20 cellular contexts compared by ENCODE assay signal in genomic region chr3:193783166-193783896, GRCh38.
DNase-seq lines count a peak whose midpoint lies in the region; ATAC-seq, FAIRE-seq and TF ChIP-seq lines count a peak whose summit lies in the region.
"Had no signal": no experiment of that assay in that cellular context is flagged by ENCODE, and none has a peak within 500 bp of the region (broad histone marks: within the 10 kb centered on the region; RNA-seq: fewer than 3 reads in every experiment).

No MANE protein-coding gene starts in this region.

- CTCF ChIA-PET in PC-3 (lab: Charles Lee) (interaction anchor here (0.6 kb wide), 1 partner anchor 355 kb away, joined by 6 read pairs; no protein-coding TSS in a partner anchor), H1 (lab: Charles Lee; ENCODE audit: partially characterized antibody) (interaction anchor here (0.6 to 4.0 kb wide), 11 partner anchors 63 to 1301 kb away, joined by 3 to 25 read pairs (median 4); no protein-coding TSS in a partner anchor)

- no peak overlapping the region for H4K91ac ChIP-seq in H1 (replicated peaks; ENCODE audit: insufficient read length, low read length)
- no peak overlapping the region for H4K91ac ChIP-seq in mesenchymal stem cell (ENCODE audit: low read length)

- H3K36me3 ChIP-seq in PC-3 (ENCODE audit: low read depth, low read length) (no peaks in the 10 kb centered on the region), H1 (ENCODE audit: control insufficient read depth in 2 of 4, insufficient read depth in 4 of 4, low read length in 3 of 4) (no peaks in the 10 kb centered on the region), mesenchymal stem cell (ENCODE audit: control insufficient read depth in 1 of 2, insufficient read depth in 2 of 2, low read depth in 1 of 2, low read length in 2 of 2) (no peaks in the 10 kb centered on the region), small intestine (ENCODE audit: control insufficient read depth in 2 of 2, insufficient read depth in 2 of 2, low read length in 2 of 2) (no peaks in the 10 kb centered on the region), testis (ENCODE audit: low read depth, missing control alignments) (no peaks in the 10 kb centered on the region), mucosa of descending colon (ENCODE audit: low read depth) (no peaks in the 10 kb centered on the region)
- H3K36me3 ChIP-seq: adrenal gland, gastroesophageal sphincter, neutrophil had no signal

- no peak overlapping the region; the same call in 1 of the 2 replicates for H4K8ac ChIP-seq in H1 (ENCODE audit: extremely low read depth, insufficient read depth, low read length)
- H4K8ac ChIP-seq in mesenchymal stem cell (ENCODE audit: low read length): no peak overlapping the region

- H3K9me2 ChIP-seq in PC-3 (replicated peaks; ENCODE audit: low read length): no peaks in the 10 kb centered on the region

- H3F3A ChIP-seq in PC-3 (ENCODE audit: low read length, unreplicated experiment): no peaks in the 10 kb centered on the region

- WGBS in H1 (ENCODE audit: extremely low coverage in 1 of 2, insufficient coverage in 1 of 2, insufficient read length in 1 of 2, insufficient replicate concordance in 2 of 2, low coverage in 1 of 2, low lambda C conversion rate in 2 of 2, missing lambda C conversion rate in 1 of 2), 2 experiments: 84% methylated on average over 5 of the region's 5 CpGs; no CpG with 5 or more reads in 1 of the 2 experiments
- WGBS in mesenchymal stem cell: 68% methylated on average over 3 of the region's 5 CpGs
- 87 to 90% (median 89%) methylated on average over 5 of the region's 5 CpGs for WGBS in small intestine, 3 donors
- WGBS in testis, 2 donors: 86 to 88% methylated on average over 5 of the region's 5 CpGs

- H2AFZ ChIP-seq in PC-3 (ENCODE audit: low read length) (no peak overlapping the region), H1 (ENCODE audit: low read length) (no peak overlapping the region), mesenchymal stem cell (ENCODE audit: low read depth, low read length) (no peak overlapping the region)

- H3K79me1 ChIP-seq in H1 (ENCODE audit: low read depth, low read length) (no peaks in the 10 kb centered on the region), mesenchymal stem cell (replicated peaks; ENCODE audit: low read length, poor library complexity, severe bottlenecking) (no peaks in the 10 kb centered on the region)

- H3K18ac ChIP-seq in H1 (ENCODE audit: extremely low read depth, low read length): no peak overlapping the region
- peak overlapping the region in 1 of 2 experiments; percentile 82 for H3K18ac ChIP-seq in mesenchymal stem cell (ENCODE audit: low read depth in 1 of 2, low read length in 2 of 2)

- BruUV-seq in PC-3 (replicated peaks; lab: Mats Ljungman, UMichigan): no TSS peak

- H3K14ac ChIP-seq in H1 (ENCODE audit: insufficient read length) (no peak overlapping the region), mesenchymal stem cell (ENCODE audit: low read length in 2 of 2) (peak overlapping the region in 1 of 2 experiments; percentile 35)

- DNase-seq in AG10803 (ENCODE audit: low read depth): peak; percentile 9
- DNase-seq in PC-3: peak; percentile 73
- no peak for DNase-seq in H1 (ENCODE audit: low read depth in 1 of 2, low spot score in 2 of 2)
- DNase-seq in mesenchymal stem cell: peak; percentile 63
- DNase-seq in activated CD4-positive, alpha-beta T cell treated with anti-CD3 and anti-CD28 coated beads, Interleukin-2, amount 50 U/mL, for 4 hours: no peak
- DNase-seq in small intestine: no peak
- DNase-seq in testis: no peak
- DNase-seq in mucosa of descending colon: no peak
- DNase-seq: activated CD4-positive, CD25-positive, alpha-beta regulatory T cell treated with anti-CD3 and anti-CD28 coated beads, Interleukin-2, amount 50 U/mL, for 72 hours; activated CD8-positive, alpha-beta memory T cell treated with anti-CD3 and anti-CD28 coated beads, Interleukin-2, amount 10 ng/mL, durations not matched to agents 7 days and 5 days; adrenal gland; CD8-positive, alpha-beta T cell; midbrain; NCI-H524; stimulated activated CD4-positive, alpha-beta T cell treated with anti-CD3 and anti-CD28 coated beads, Interleukin-1b, Interleukin-23, amount 100 ng/mL, for 48 hours; stimulated activated naive CD8-positive, alpha-beta T cell treated with anti-CD3 and anti-CD28 coated beads, Interleukin-15, amount 100 ng/mL, for 72 hours; T1000 had no signal

- H3K4me1 ChIP-seq in PC-3 (ENCODE audit: insufficient read depth, low read length): peaks cover 48% of the 10 kb centered on the region
- H3K4me1 ChIP-seq in H1 (replicated peaks in 1 of 4; ENCODE audit: control insufficient read depth in 3 of 4, insufficient read depth in 4 of 4, low read length in 3 of 4): peaks cover 1 to 11% (median 8%) of the 10 kb centered on the region in 4 experiments
- peaks cover 34% of the 10 kb centered on the region for H3K4me1 ChIP-seq in mesenchymal stem cell (ENCODE audit: control insufficient read depth, insufficient read depth, low read depth, low read length)
- peaks cover 0 to 2% of the 10 kb centered on the region in 2 donors for H3K4me1 ChIP-seq in small intestine (ENCODE audit: control insufficient read depth in 2 of 2, insufficient read depth in 1 of 2, low read depth in 1 of 2, low read length in 1 of 2)
- H3K4me1 ChIP-seq in testis: peaks cover 1% of the 10 kb centered on the region
- H3K4me1 ChIP-seq in mucosa of descending colon (ENCODE audit: low read depth): peaks cover 8% of the 10 kb centered on the region

- FAIRE-seq in H1 (lab: Jason Lieb, UNC) (no peak), small intestine (lab: Jason Lieb, UNC) (no peak)

- no peak overlapping the region for H3K56ac ChIP-seq in H1 (replicated peaks; ENCODE audit: insufficient read length, low read depth, low read length)

- H3K9ac ChIP-seq in PC-3 (ENCODE audit: low read length) (no peak overlapping the region), H1 (replicated peaks in 1 of 4; ENCODE audit: extremely low read depth in 1 of 4, low read depth in 3 of 4, low read length in 3 of 4) (no peak overlapping the region), mesenchymal stem cell (ENCODE audit: low read length) (no peak overlapping the region)

- H3K23me2 ChIP-seq in H1 (ENCODE audit: low read depth, low read length): no peaks in the 10 kb centered on the region; the same call in 1 of the 2 replicates

- no peak for TF ChIP-seq EP300 in H1 (IDR thresholded peaks at IDR 0.05; ENCODE audit: borderline replicate concordance in 1 of 2, low read depth in 2 of 2, low read length in 2 of 2)

- TF ChIP-seq POLR2A in H1 (IDR thresholded peaks at IDR 0.05; ENCODE audit: control extremely low read depth in 1 of 2, low read depth in 2 of 2, low read length in 2 of 2): no peak
- TF ChIP-seq POLR2A in testis (IDR thresholded peaks at IDR 0.05): no peak

- H3K27ac ChIP-seq in PC-3 (ENCODE audit: low read length) (no peak overlapping the region), H1 (ENCODE audit: low read depth, low read length) (no peak overlapping the region), mesenchymal stem cell (ENCODE audit: low read length, poor library complexity, severe bottlenecking) (no peak overlapping the region), small intestine (ENCODE audit: low read depth in 1 of 2, low read length in 1 of 2) (no peak overlapping the region), testis (no peak overlapping the region)
- H3K27ac ChIP-seq: adrenal gland, gastroesophageal sphincter, neutrophil had no signal

- H3K4me2 ChIP-seq in PC-3 (ENCODE audit: low read length) (peak overlapping the region; percentile 61), H1 (ENCODE audit: insufficient read depth in 1 of 2, low read depth in 2 of 2, low read length in 2 of 2) (no peak overlapping the region), mesenchymal stem cell (ENCODE audit: low read length, poor library complexity, severe bottlenecking) (no peak overlapping the region)

- POLR2A ChIA-PET in PC-3 (lab: Charles Lee; ENCODE audit: unreplicated experiment): interaction anchor here (0.6 kb wide), 2 partner anchors 219 to 351 kb away, joined by 3 to 4 read pairs; no protein-coding TSS in a partner anchor
- POLR2A ChIA-PET in H1 (lab: Charles Lee; ENCODE audit: partially characterized antibody): interaction anchor here (1.4 kb wide), 1 partner anchor 25 kb away, joined by 4 read pairs; no protein-coding TSS in a partner anchor

- H3K27me3 ChIP-seq in PC-3 (ENCODE audit: low read length) (no peaks in the 10 kb centered on the region), H1 (replicated peaks in 1 of 4; ENCODE audit: control insufficient read depth in 3 of 4, extremely low read depth in 1 of 4, insufficient read depth in 3 of 4, low read length in 3 of 4) (peaks cover 0 to 19% (median 4%) of the 10 kb centered on the region in 4 experiments; a peak in 5 of 7 replicates), mesenchymal stem cell (ENCODE audit: control insufficient read depth in 1 of 2, insufficient read depth in 1 of 2, low read length in 2 of 2) (peaks cover 33 to 77% of the 10 kb centered on the region in 2 experiments), small intestine (ENCODE audit: control insufficient read depth in 2 of 2, insufficient read depth in 2 of 2, low read length in 2 of 2) (no peaks in the 10 kb centered on the region), testis (no peaks in the 10 kb centered on the region)

- H2BK120ac ChIP-seq in H1 (replicated peaks; ENCODE audit: low read depth, low read length): no peak overlapping the region
- no peak overlapping the region for H2BK120ac ChIP-seq in mesenchymal stem cell (ENCODE audit: low read depth, low read length)

- H4K20me1 ChIP-seq in PC-3 (ENCODE audit: low read length) (no peaks in the 10 kb centered on the region), H1 (replicated peaks in 1 of 2; ENCODE audit: control insufficient read depth in 1 of 2, insufficient read depth in 2 of 2, low read length in 2 of 2) (no peaks in the 10 kb centered on the region)

- no peak for TF ChIP-seq RAD21 in H1 (IDR thresholded peaks at IDR 0.05 in 1 of 2, conservative IDR thresholded peaks at IDR 0.05 in 1 of 2; ENCODE audit: low read depth in 2 of 2, low read length in 2 of 2)

- H3K4me3 ChIP-seq in AG10803 (ENCODE audit: low read length) (no peak overlapping the region), PC-3 (ENCODE audit: low read length) (no peak overlapping the region), H1 (ENCODE audit: extremely low read depth in 1 of 4, insufficient read depth in 2 of 4, low read depth in 3 of 4, low read length in 4 of 4) (no peak overlapping the region), mesenchymal stem cell (ENCODE audit: insufficient read depth in 1 of 2, low read depth in 1 of 2, low read length in 2 of 2) (no peak overlapping the region), small intestine (ENCODE audit: low read depth in 1 of 2, low read length in 2 of 2) (no peak overlapping the region), testis (no peak overlapping the region), mucosa of descending colon (no peak overlapping the region)
- H3K4me3 ChIP-seq: adrenal gland, gastroesophageal sphincter had no signal

- H2BK15ac ChIP-seq in H1 (ENCODE audit: low read length) (no peak overlapping the region; the same call in 1 of the 2 replicates), mesenchymal stem cell (ENCODE audit: low read depth, poor library complexity, severe bottlenecking) (no peak overlapping the region)

- H3K79me2 ChIP-seq in PC-3 (ENCODE audit: low read length) (no peaks in the 10 kb centered on the region), H1 (ENCODE audit: control insufficient read depth in 1 of 2, insufficient read depth in 2 of 2, low read length in 2 of 2) (no peaks in the 10 kb centered on the region)

- H3K23ac ChIP-seq in H1 (ENCODE audit: insufficient read length) (no peak overlapping the region), mesenchymal stem cell (ENCODE audit: low read length in 2 of 2) (no peak overlapping the region)

- H2BK20ac ChIP-seq in H1 (ENCODE audit: low read length): peak overlapping the region; percentile 74

- H4K5ac ChIP-seq in H1 (ENCODE audit: insufficient read length, low read depth, low read length): no peak overlapping the region

- H2AK5ac ChIP-seq in H1 (ENCODE audit: low read depth, low read length) (0 out of 2 replicates have a peak overlapping the region, but pooled peaks have one; percentile 30), mesenchymal stem cell (ENCODE audit: low read length, severe bottlenecking) (peak overlapping the region; percentile 78)

- intact Hi-C loops in PC-3 (cut with micrococcal nuclease) (loop anchor here (5.0 kb wide), 3 partner anchors 49 to 289 kb away; no protein-coding TSS in a partner anchor), testis (cut with DNase I; ENCODE audit: low total_unique reads) (loop anchor here (5.0 to 10.0 kb wide), 2 partner anchors 221 to 359 kb away; no protein-coding TSS in a partner anchor), mucosa of descending colon (cut with DNase I, micrococcal nuclease) (loop anchor here (5.0 to 10.0 kb wide), 3 partner anchors 354 to 534 kb away; partner anchors contain the start of gene HES1 (in 1 of the 2))

- no peak overlapping the region for H2BK5ac ChIP-seq in H1 (ENCODE audit: low read depth, low read length)
- H2BK5ac ChIP-seq in mesenchymal stem cell (ENCODE audit: low read depth, low read length, poor library complexity, severe bottlenecking): no peak overlapping the region

- H2BK12ac ChIP-seq in H1 (ENCODE audit: low read depth, low read length) (peak overlapping the region; percentile 14; the same call in 1 of the 2 replicates), mesenchymal stem cell (ENCODE audit: low read length in 2 of 2) (peak overlapping the region in 1 of 2 experiments; percentile 66)

- TF ChIP-seq CTCF in AG10803 (conservative IDR thresholded peaks at IDR 0.05; ENCODE audit: low read length) (no peak), PC-3 (conservative IDR thresholded peaks at IDR 0.05; ENCODE audit: low read depth, low read length) (no peak), H1 (IDR thresholded peaks at IDR 0.05; ENCODE audit: control extremely low read depth in 1 of 3, insufficient read depth in 1 of 3, low read depth in 1 of 3, low read length in 3 of 3) (no peak), testis (IDR thresholded peaks at IDR 0.05) (no peak), mucosa of descending colon (IDR thresholded peaks at IDR 0.05) (no peak)

- no peaks in the 10 kb centered on the region for H3K9me3 ChIP-seq in PC-3 (ENCODE audit: low read length)
- no peaks in the 10 kb centered on the region for H3K9me3 ChIP-seq in H1 (ENCODE audit: insufficient read depth in 2 of 2, low read depth in 1 of 2, low read length in 1 of 2)
- no peaks in the 10 kb centered on the region for H3K9me3 ChIP-seq in mesenchymal stem cell (ENCODE audit: control insufficient read depth, low read length)
- no peaks in the 10 kb centered on the region for H3K9me3 ChIP-seq in small intestine (ENCODE audit: control insufficient read depth, low read depth)
- no peaks in the 10 kb centered on the region for H3K9me3 ChIP-seq in testis
- no peaks in the 10 kb centered on the region for H3K9me3 ChIP-seq in mucosa of descending colon
- H3K9me3 ChIP-seq: adrenal gland, gastroesophageal sphincter, neutrophil had no signal

- no peak overlapping the region for H3K4ac ChIP-seq in H1 (replicated peaks; ENCODE audit: insufficient read length, low read depth, low read length)
- H3K4ac ChIP-seq in mesenchymal stem cell (ENCODE audit: low read depth in 1 of 2, low read length in 2 of 2): no peak overlapping the region

- ATAC-seq in PC-3 (peak; percentile 25), mucosa of descending colon (no peak)
- ATAC-seq: activated CD8-positive, alpha-beta memory T cell treated with anti-CD3 and anti-CD28 coated beads, Interleukin-2, amount 10 ng/mL, durations not matched to agents 7 days and 5 days; CD8-positive, alpha-beta T cell; gastroesophageal sphincter; sciatic nerve; stimulated activated naive CD8-positive, alpha-beta T cell treated with anti-CD3 and anti-CD28 coated beads, Interleukin-15, amount 100 ng/mL, for 72 hours had no signal

Comparison
In these comparisons a context has a peak if more than half of its experiments do, and no peak if none do; other contexts are left out.
1. DNase-seq: peak in AG10803 (single experiment), PC-3 (single experiment) and mesenchymal stem cell (single experiment); none in H1 (0 of 2), activated CD4-positive, alpha-beta T cell treated with anti-CD3 and anti-CD28 coated beads, Interleukin-2, amount 50 U/mL, for 4 hours (0 of 2), small intestine (single experiment), testis (single experiment) and mucosa of descending colon (0 of 3).